Comparison of ENCODE assay signal across 1 cellular context in genomic region chr10:50260791-50261281, GRCh38.
TF ChIP-seq lines count a peak whose summit lies in the region.

No MANE protein-coding gene starts in this region.

TF ChIP-seq in K562, 482 proteins besides CTCF, POLR2A, EP300 and RAD21 (continued from another document and continues in another):
- no peak for TF ChIP-seq CUX1 (CRISPR knock-in tag; IDR thresholded peaks at IDR 0.05)
- no peak for TF ChIP-seq GABPA (tag; conservative IDR thresholded peaks at IDR 0.05; ENCODE audit: low read depth)
- TF ChIP-seq TAF7 (tag; IDR thresholded peaks at IDR 0.05), result no peak
- no peak for TF ChIP-seq ZNF436 (CRISPR knock-in tag; IDR thresholded peaks at IDR 0.05)
- peak; percentile 17 to 68; a peak in 1 of 4 replicates for TF ChIP-seq ZNF318 (IDR thresholded peaks at IDR 0.05; ENCODE audit: borderline replicate concordance in 1 of 2, low read depth in 1 of 2)
- no peak for TF ChIP-seq ETV6 (IDR thresholded peaks at IDR 0.05; ENCODE audit: borderline replicate concordance in 1 of 2, low read depth in 2 of 2, low read length in 1 of 2)
- TF ChIP-seq ETV6 (CRISPR knock-in tag; IDR thresholded peaks at IDR 0.05; ENCODE audit: borderline replicate concordance), result no peak
- TF ChIP-seq U2AF2 (optimal IDR thresholded peaks at IDR 0.05; ENCODE audit: low read depth, low read length), result no peak
- TF ChIP-seq POLR2B (IDR thresholded peaks at IDR 0.05; ENCODE audit: low read depth, partially characterized antibody), result no peak
- no peak for TF ChIP-seq SETDB1 (IDR thresholded peaks at IDR 0.05; ENCODE audit: low read length)
- no peak for TF ChIP-seq ZBTB49 (CRISPR knock-in tag; IDR thresholded peaks at IDR 0.05; ENCODE audit: borderline replicate concordance)
- TF ChIP-seq MYNN (IDR thresholded peaks at IDR 0.05), result no peak
- TF ChIP-seq MYNN (CRISPR knock-in tag; IDR thresholded peaks at IDR 0.05), result no peak
- TF ChIP-seq MEF2A (IDR thresholded peaks at IDR 0.05; ENCODE audit: control insufficient read depth, low read depth, low read length), result peak; percentile 86; the same call in 1 of the 2 replicates
- TF ChIP-seq TOE1 (IDR thresholded peaks at IDR 0.05; ENCODE audit: borderline replicate concordance), result no peak
- TF ChIP-seq TOE1 (CRISPR knock-in tag; IDR thresholded peaks at IDR 0.05; ENCODE audit: borderline replicate concordance, low read depth), result no peak
- no peak for TF ChIP-seq ZNF224 (CRISPR knock-in tag; IDR thresholded peaks at IDR 0.05)
- no peak for TF ChIP-seq AFF4 (CRISPR knock-in tag; IDR thresholded peaks at IDR 0.05)
- TF ChIP-seq ZNF354B (CRISPR knock-in tag; IDR thresholded peaks at IDR 0.05), result no peak
- TF ChIP-seq PHF8 (IDR thresholded peaks at IDR 0.05; ENCODE audit: borderline replicate concordance, low read length), result no peak
- no peak for TF ChIP-seq RBM34 (IDR thresholded peaks at IDR 0.05; ENCODE audit: borderline replicate concordance, insufficient read depth, low read length)
- TF ChIP-seq CREB3L1 (IDR thresholded peaks at IDR 0.05; ENCODE audit: borderline replicate concordance, low read depth), result no peak
- no peak for TF ChIP-seq MECOM (CRISPR knock-in tag; IDR thresholded peaks at IDR 0.05)
- TF ChIP-seq RFX7 (CRISPR knock-in tag; IDR thresholded peaks at IDR 0.05), result no peak
- TF ChIP-seq SMARCA5 (IDR thresholded peaks at IDR 0.05), result no peak
- no peak for TF ChIP-seq ZNF778 (CRISPR knock-in tag; IDR thresholded peaks at IDR 0.05)
- no peak for TF ChIP-seq PML (IDR thresholded peaks at IDR 0.05; ENCODE audit: low read length)
- TF ChIP-seq NFE2 (IDR thresholded peaks at IDR 0.05; ENCODE audit: low read depth), result no peak
- TF ChIP-seq RNF219 (CRISPR knock-in tag; IDR thresholded peaks at IDR 0.05), result no peak
- no peak for TF ChIP-seq E2F3 (CRISPR knock-in tag; IDR thresholded peaks at IDR 0.05)
